ENCODE assay signal across 1 cellular context in genomic region chr9:115118471-115119156, GRCh38.
TF ChIP-seq lines count a peak whose summit lies in the region.

No MANE protein-coding gene starts in this region.

TF ChIP-seq in HEK293, 187 proteins besides CTCF, POLR2A, EP300 and RAD21 (continued from another document and continues in another):
- no peak for TF ChIP-seq ZNF24 (tag by site-specific recombination; IDR thresholded peaks at IDR 0.05)
- no peak for TF ChIP-seq ZNF488 (tag by site-specific recombination; IDR thresholded peaks at IDR 0.05)
- no peak for TF ChIP-seq ZNF112 (tag by site-specific recombination; IDR thresholded peaks at IDR 0.05)
- no peak for TF ChIP-seq ZFP37 (tag by site-specific recombination; IDR thresholded peaks at IDR 0.05)
- TF ChIP-seq KLF10 (tag by site-specific recombination; IDR thresholded peaks at IDR 0.05), result no peak
- TF ChIP-seq ZNF16 (tag by site-specific recombination; IDR thresholded peaks at IDR 0.05; ENCODE audit: low read depth), result no peak
- TF ChIP-seq KLF7 (tag by site-specific recombination; IDR thresholded peaks at IDR 0.05; ENCODE audit: borderline replicate concordance), result no peak
- TF ChIP-seq SALL2 (tag by site-specific recombination; IDR thresholded peaks at IDR 0.05; ENCODE audit: borderline replicate concordance), result no peak
- TF ChIP-seq ZNF560 (tag by site-specific recombination; IDR thresholded peaks at IDR 0.05; ENCODE audit: borderline replicate concordance), result no peak
- TF ChIP-seq ELK4 (IDR thresholded peaks at IDR 0.05; ENCODE audit: borderline replicate concordance, low read depth, low read length), result no peak
- TF ChIP-seq PATZ1 (tag by site-specific recombination; IDR thresholded peaks at IDR 0.05), result peak; percentile 9; the same call in 1 of the 2 replicates
- no peak for TF ChIP-seq ZNF473 (tag by site-specific recombination; IDR thresholded peaks at IDR 0.05)
- TF ChIP-seq ZNF830 (tag by site-specific recombination; IDR thresholded peaks at IDR 0.05; ENCODE audit: low read depth), result no peak
- TF ChIP-seq MEIS1 (CRISPR knock-in tag; IDR thresholded peaks at IDR 0.05; ENCODE audit: borderline replicate concordance), result no peak
- peak; percentile 63; the same call in 1 of the 2 replicates for TF ChIP-seq ZNF398 (tag by site-specific recombination; IDR thresholded peaks at IDR 0.05)
- no peak for TF ChIP-seq ZNF510 (tag by site-specific recombination; IDR thresholded peaks at IDR 0.05; ENCODE audit: insufficient replicate concordance)
- no peak for TF ChIP-seq ZNF169 (tag by site-specific recombination; IDR thresholded peaks at IDR 0.05)
- no peak for TF ChIP-seq ZNF10 (tag by site-specific recombination; IDR thresholded peaks at IDR 0.05)
- no peak for TF ChIP-seq MYNN (tag by site-specific recombination; IDR thresholded peaks at IDR 0.05; ENCODE audit: borderline replicate concordance)
- no peak for TF ChIP-seq ZSCAN5A (tag by site-specific recombination; IDR thresholded peaks at IDR 0.05)
- peak; percentile 55 for TF ChIP-seq ZNF692 (tag by site-specific recombination; IDR thresholded peaks at IDR 0.05)
- TF ChIP-seq ZNF654 (tag by site-specific recombination; IDR thresholded peaks at IDR 0.05; ENCODE audit: low read depth), result no peak
- no peak for TF ChIP-seq ZNF76 (tag by site-specific recombination; IDR thresholded peaks at IDR 0.05; ENCODE audit: borderline replicate concordance, low read depth)
- TF ChIP-seq TSHZ1 (tag by site-specific recombination; IDR thresholded peaks at IDR 0.05; ENCODE audit: borderline replicate concordance), result no peak
- TF ChIP-seq ZNF514 (tag by site-specific recombination; IDR thresholded peaks at IDR 0.05), result no peak
- TF ChIP-seq ZNF664 (tag by site-specific recombination; IDR thresholded peaks at IDR 0.05), result no peak
- TF ChIP-seq SP7 (tag by site-specific recombination; IDR thresholded peaks at IDR 0.05), result peak; percentile 81
- no peak for TF ChIP-seq ZNF146 (tag by site-specific recombination; IDR thresholded peaks at IDR 0.05)
- peak; percentile 86 for TF ChIP-seq FEZF1 (tag by site-specific recombination; IDR thresholded peaks at IDR 0.05)
- no peak for TF ChIP-seq ZNF239 (tag by site-specific recombination; IDR thresholded peaks at IDR 0.05)
- no peak for TF ChIP-seq GFI1B (tag by site-specific recombination; IDR thresholded peaks at IDR 0.05)
- TF ChIP-seq ZNF645 (tag by site-specific recombination; IDR thresholded peaks at IDR 0.05), result no peak
- TF ChIP-seq ZNF600 (tag by site-specific recombination; IDR thresholded peaks at IDR 0.05), result peak; percentile 94
- TF ChIP-seq ZNF324 (tag by site-specific recombination; IDR thresholded peaks at IDR 0.05), result no peak
- TF ChIP-seq ZNF701 (tag by site-specific recombination; IDR thresholded peaks at IDR 0.05), result no peak
- no peak for TF ChIP-seq ZNF335 (tag by site-specific recombination; conservative IDR thresholded peaks at IDR 0.05)
- peak; percentile 92 for TF ChIP-seq ZNF843 (tag by site-specific recombination; IDR thresholded peaks at IDR 0.05)
- no peak for TF ChIP-seq KLF16 (tag by site-specific recombination; IDR thresholded peaks at IDR 0.05)
- TF ChIP-seq ZSCAN4 (tag by site-specific recombination; IDR thresholded peaks at IDR 0.05), result no peak
- TF ChIP-seq ZNF776 (tag by site-specific recombination; IDR thresholded peaks at IDR 0.05; ENCODE audit: borderline replicate concordance), result no peak
- no peak for TF ChIP-seq ZNF157 (tag by site-specific recombination; IDR thresholded peaks at IDR 0.05)
- no peak for TF ChIP-seq ZNF785 (tag by site-specific recombination; IDR thresholded peaks at IDR 0.05)
- TF ChIP-seq ZBTB1 (tag by site-specific recombination; IDR thresholded peaks at IDR 0.05), result no peak
- no peak for TF ChIP-seq ZBTB7A (tag by site-specific recombination; IDR thresholded peaks at IDR 0.05; ENCODE audit: low read depth)
- TF ChIP-seq ZNF2 (tag by site-specific recombination; IDR thresholded peaks at IDR 0.05), result 0 out of 2 replicates have a peak, but pooled peaks have one; percentile 5
- peak; percentile 12; the same call in 1 of the 2 replicates for TF ChIP-seq PRDM10 (tag by site-specific recombination; IDR thresholded peaks at IDR 0.05)
- TF ChIP-seq ZNF354C (tag by site-specific recombination; IDR thresholded peaks at IDR 0.05; ENCODE audit: borderline replicate concordance, low read depth), result no peak
